ENCODE assay signal across 2 cellular contexts in the genomic region with DNA sequence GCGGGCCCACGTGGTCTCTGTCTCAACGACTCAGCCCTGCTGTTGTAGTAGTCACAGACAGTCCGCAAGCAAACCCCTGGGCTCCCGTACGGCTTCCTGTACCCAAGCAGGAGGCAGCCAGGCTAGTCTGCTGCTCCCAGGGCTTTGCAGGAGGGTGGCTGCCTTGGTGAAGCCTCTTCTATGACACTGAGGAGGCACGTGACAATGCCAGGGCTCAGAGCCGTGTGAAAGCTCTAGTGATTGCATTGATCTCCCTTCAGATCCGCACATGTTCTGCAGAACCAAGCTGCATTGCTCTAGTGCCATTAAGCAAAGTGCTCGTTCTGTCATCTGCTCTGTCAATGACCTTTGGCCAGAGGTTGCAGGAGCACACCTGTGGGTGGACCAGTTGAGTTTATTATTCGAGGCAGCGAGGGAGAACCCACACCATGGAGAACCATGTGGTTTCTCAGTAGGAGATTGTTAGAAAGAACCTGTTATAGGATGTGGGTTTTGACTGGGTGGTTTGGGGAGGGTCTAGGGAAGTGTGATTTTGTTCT.
TF ChIP-seq lines count a peak whose summit lies in the region.

No MANE protein-coding gene starts in this region.

TF ChIP-seq in IMR-90, 13 proteins besides CTCF, POLR2A, EP300 and RAD21 (continued from another document):
- TF ChIP-seq FOS (IDR thresholded peaks at IDR 0.05; ENCODE audit: low read depth, low read length) (no peak), RFX5 (IDR thresholded peaks at IDR 0.05; ENCODE audit: low read depth, low read length) (no peak)
- TF ChIP-seq, protein P1, sequence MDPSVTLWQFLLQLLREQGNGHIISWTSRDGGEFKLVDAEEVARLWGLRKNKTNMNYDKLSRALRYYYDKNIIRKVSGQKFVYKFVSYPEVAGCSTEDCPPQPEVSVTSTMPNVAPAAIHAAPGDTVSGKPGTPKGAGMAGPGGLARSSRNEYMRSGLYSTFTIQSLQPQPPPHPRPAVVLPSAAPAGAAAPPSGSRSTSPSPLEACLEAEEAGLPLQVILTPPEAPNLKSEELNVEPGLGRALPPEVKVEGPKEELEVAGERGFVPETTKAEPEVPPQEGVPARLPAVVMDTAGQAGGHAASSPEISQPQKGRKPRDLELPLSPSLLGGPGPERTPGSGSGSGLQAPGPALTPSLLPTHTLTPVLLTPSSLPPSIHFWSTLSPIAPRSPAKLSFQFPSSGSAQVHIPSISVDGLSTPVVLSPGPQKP (IDR thresholded peaks at IDR 0.05; ENCODE audit: borderline replicate concordance, low read depth, low read length): no peak

TF ChIP-seq in WTC11, 78 proteins besides CTCF, POLR2A, EP300 and RAD21:
- TF ChIP-seq, protein P2, sequence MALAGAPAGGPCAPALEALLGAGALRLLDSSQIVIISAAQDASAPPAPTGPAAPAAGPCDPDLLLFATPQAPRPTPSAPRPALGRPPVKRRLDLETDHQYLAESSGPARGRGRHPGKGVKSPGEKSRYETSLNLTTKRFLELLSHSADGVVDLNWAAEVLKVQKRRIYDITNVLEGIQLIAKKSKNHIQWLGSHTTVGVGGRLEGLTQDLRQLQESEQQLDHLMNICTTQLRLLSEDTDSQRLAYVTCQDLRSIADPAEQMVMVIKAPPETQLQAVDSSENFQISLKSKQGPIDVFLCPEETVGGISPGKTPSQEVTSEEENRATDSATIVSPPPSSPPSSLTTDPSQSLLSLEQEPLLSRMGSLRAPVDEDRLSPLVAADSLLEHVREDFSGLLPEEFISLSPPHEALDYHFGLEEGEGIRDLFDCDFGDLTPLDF (CRISPR knock-in tag; IDR thresholded peaks at IDR 0.05): no peak
- TF ChIP-seq ZNF317 (CRISPR knock-in tag; IDR thresholded peaks at IDR 0.05; ENCODE audit: borderline replicate concordance, low read depth) (no peak), FOXP1 (CRISPR knock-in tag; IDR thresholded peaks at IDR 0.05; ENCODE audit: borderline replicate concordance) (no peak), ELF4 (CRISPR knock-in tag; IDR thresholded peaks at IDR 0.05; ENCODE audit: low read depth) (no peak), IRF1 (CRISPR knock-in tag; IDR thresholded peaks at IDR 0.05) (no peak), TCF7 (CRISPR knock-in tag; IDR thresholded peaks at IDR 0.05; ENCODE audit: low read depth) (no peak), ESRRA (CRISPR knock-in tag; IDR thresholded peaks at IDR 0.05; ENCODE audit: borderline replicate concordance) (no peak), RELA (CRISPR knock-in tag; IDR thresholded peaks at IDR 0.05; ENCODE audit: borderline replicate concordance) (no peak), GRHL2 (CRISPR knock-in tag; IDR thresholded peaks at IDR 0.05; ENCODE audit: insufficient replicate concordance, severe bottlenecking) (no peak), ZNF671 (CRISPR knock-in tag; IDR thresholded peaks at IDR 0.05) (no peak), ATF1 (CRISPR knock-in tag; IDR thresholded peaks at IDR 0.05) (no peak), SMAD3 (CRISPR knock-in tag; IDR thresholded peaks at IDR 0.05; ENCODE audit: borderline replicate concordance) (no peak), MLX (CRISPR knock-in tag; IDR thresholded peaks at IDR 0.05) (no peak)
- TF ChIP-seq, protein P3, sequence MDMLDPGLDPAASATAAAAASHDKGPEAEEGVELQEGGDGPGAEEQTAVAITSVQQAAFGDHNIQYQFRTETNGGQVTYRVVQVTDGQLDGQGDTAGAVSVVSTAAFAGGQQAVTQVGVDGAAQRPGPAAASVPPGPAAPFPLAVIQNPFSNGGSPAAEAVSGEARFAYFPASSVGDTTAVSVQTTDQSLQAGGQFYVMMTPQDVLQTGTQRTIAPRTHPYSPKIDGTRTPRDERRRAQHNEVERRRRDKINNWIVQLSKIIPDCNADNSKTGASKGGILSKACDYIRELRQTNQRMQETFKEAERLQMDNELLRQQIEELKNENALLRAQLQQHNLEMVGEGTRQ (CRISPR knock-in tag; IDR thresholded peaks at IDR 0.05): no peak
- TF ChIP-seq, protein P4, sequence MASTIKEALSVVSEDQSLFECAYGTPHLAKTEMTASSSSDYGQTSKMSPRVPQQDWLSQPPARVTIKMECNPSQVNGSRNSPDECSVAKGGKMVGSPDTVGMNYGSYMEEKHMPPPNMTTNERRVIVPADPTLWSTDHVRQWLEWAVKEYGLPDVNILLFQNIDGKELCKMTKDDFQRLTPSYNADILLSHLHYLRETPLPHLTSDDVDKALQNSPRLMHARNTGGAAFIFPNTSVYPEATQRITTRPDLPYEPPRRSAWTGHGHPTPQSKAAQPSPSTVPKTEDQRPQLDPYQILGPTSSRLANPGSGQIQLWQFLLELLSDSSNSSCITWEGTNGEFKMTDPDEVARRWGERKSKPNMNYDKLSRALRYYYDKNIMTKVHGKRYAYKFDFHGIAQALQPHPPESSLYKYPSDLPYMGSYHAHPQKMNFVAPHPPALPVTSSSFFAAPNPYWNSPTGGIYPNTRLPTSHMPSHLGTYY (CRISPR knock-in tag; IDR thresholded peaks at IDR 0.05): no peak
